In genomic region chr1:25544819-25545218, GRCh38 we compare ENCODE assay signal across 1 cellular context.
TF ChIP-seq lines count a peak whose summit lies in the region.

No MANE protein-coding gene starts in this region.

TF ChIP-seq in H1, 55 proteins besides CTCF, POLR2A, EP300 and RAD21:
- TF ChIP-seq CHD1 (IDR thresholded peaks at IDR 0.05; ENCODE audit: low read depth, low read length) (no peak), NRF1 (IDR thresholded peaks at IDR 0.05; ENCODE audit: low read depth, low read length) (no peak), MAX (IDR thresholded peaks at IDR 0.05) (no peak), CEBPB (IDR thresholded peaks at IDR 0.05; ENCODE audit: low read depth, low read length) (no peak), KDM4A (IDR thresholded peaks at IDR 0.05; ENCODE audit: low read depth, low read length, severe bottlenecking) (no peak), BACH1 (IDR thresholded peaks at IDR 0.05; ENCODE audit: low read length) (no peak), KDM1A (IDR thresholded peaks at IDR 0.05; ENCODE audit: borderline replicate concordance, low read length) (no peak), TAF7 (optimal IDR thresholded peaks at IDR 0.05; ENCODE audit: borderline replicate concordance, low read depth, low read length) (no peak), YY1 (IDR thresholded peaks at IDR 0.05; ENCODE audit: low read depth, low read length) (no peak), SP1 (IDR thresholded peaks at IDR 0.05; ENCODE audit: low read depth, low read length) (no peak), HDAC2 (IDR thresholded peaks at IDR 0.05; ENCODE audit: borderline replicate concordance in 1 of 2, low read depth in 2 of 2, low read length in 2 of 2) (no peak), TBP (IDR thresholded peaks at IDR 0.05; ENCODE audit: low read depth, low read length) (no peak), SAP30 (IDR thresholded peaks at IDR 0.05; ENCODE audit: insufficient read depth, insufficient replicate concordance, low read length) (no peak), PHF8 (conservative IDR thresholded peaks at IDR 0.05; ENCODE audit: low read depth, low read length) (no peak), TCF12 (IDR thresholded peaks at IDR 0.05; ENCODE audit: low read depth, low read length) (no peak), CHD7 (IDR thresholded peaks at IDR 0.05; ENCODE audit: insufficient replicate concordance, low read length) (no peak), EGR1 (IDR thresholded peaks at IDR 0.05; ENCODE audit: borderline replicate concordance, low read depth, low read length) (no peak), BRCA1 (IDR thresholded peaks at IDR 0.05; ENCODE audit: low read depth, low read length) (no peak), JUND (IDR thresholded peaks at IDR 0.05; ENCODE audit: low read length) (no peak), EZH2 (IDR thresholded peaks at IDR 0.05; ENCODE audit: low read depth, low read length, severe bottlenecking) (no peak)
